In the genomic region with DNA sequence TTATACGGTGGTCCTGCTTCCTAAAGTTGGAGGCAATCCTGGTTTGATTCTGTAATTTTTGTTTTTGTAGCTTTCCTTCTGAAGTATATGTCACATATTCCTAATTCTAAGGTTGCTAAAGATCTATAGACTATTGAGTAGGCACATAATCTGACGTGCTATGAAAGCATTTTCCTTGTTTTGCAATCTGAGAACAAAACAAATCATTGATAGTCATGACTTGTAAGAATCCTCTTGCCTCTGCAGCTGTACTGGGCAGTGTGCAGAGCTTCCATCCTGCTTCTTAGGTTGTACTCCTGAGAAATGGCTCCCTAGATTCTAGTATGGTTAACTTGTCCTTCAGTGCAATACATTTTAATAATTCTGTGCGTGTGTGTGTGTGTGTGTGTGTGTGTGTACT, we compare ENCODE assay signal across 33 cellular contexts. TPM values are rescaled to one million over a fixed set of nuclear protein-coding genes. Genes with fewer than 3 reads are reported as not detected.
"Had no signal": no experiment of that assay in that cellular context is flagged by ENCODE, and none has a peak within 500 bp of the region (broad histone marks: within the 10 kb centered on the region; RNA-seq: fewer than 3 reads in every experiment).

No MANE protein-coding gene starts in this region.

- H3K27ac ChIP-seq: adrenal gland, ascending aorta, brain microvascular endothelial cell, epithelial cell of prostate, gastroesophageal sphincter, heart left ventricle, lower lobe of right lung, neural progenitor cell, stomach, testis, transverse colon, VCaP had no signal

- ATAC-seq: activated CD4-positive, CD25-positive, alpha-beta regulatory T cell treated with anti-CD3 and anti-CD28 coated beads, Interleukin-2, amount 50 U/mL, for 24 hours; gastroesophageal sphincter; heart left ventricle; left lobe of liver; lower lobe of right lung; natural killer cell; right cardiac atrium; stimulated activated naive B cell treated with anti-CD40 and anti-IgM and Interleukin-4, amounts not matched to agents 10 μg/mL and 1 μg/mL and 100 μg/mL, for 72 hours had no signal

- DNase-seq: activated CD4-positive, alpha-beta T cell treated with anti-CD3 and anti-CD28 coated beads for 48 hours; activated CD4-positive, alpha-beta T cell treated with anti-CD3 and anti-CD28 coated beads, Interleukin-2, amount 50 U/mL, for 48 hours; activated CD8-positive, alpha-beta memory T cell treated with anti-CD3 and anti-CD28 coated beads for 24 hours; activated effector memory CD4-positive, alpha-beta T cell treated with anti-CD3 and anti-CD28 coated beads, Interleukin-2, amount 50 U/mL, for 16 hours; activated naive CD4-positive, alpha-beta T cell treated with anti-CD3 and anti-CD28 coated beads for 36 hours; activated naive CD8-positive, alpha-beta T cell treated with anti-CD3 and anti-CD28 coated beads for 36 hours; activated T-cell treated with anti-CD3 and anti-CD28 coated beads, Interleukin-2, amount 50 U/mL, for 1 hour; adrenal gland; brain microvascular endothelial cell; effector CD4-positive, alpha-beta T cell; heart left ventricle; hypothalamus; immature natural killer cell; lower lobe of right lung; mesenchymal stem cell; natural killer cell; posterior cingulate gyrus; right cardiac atrium; stimulated activated CD4-positive, alpha-beta T cell treated with anti-CD3 and anti-CD28 coated beads, Interleukin-15, amount 100 ng/mL, for 24 hours; stimulated activated CD4-positive, alpha-beta T cell treated with anti-CD3 and anti-CD28 coated beads, Interleukin-2, amount 100 ng/mL, for 24 hours; stimulated activated naive B cell treated with anti-CD40 and anti-IgM and Interleukin-4, amounts not matched to agents 10 μg/mL and 1 μg/mL and 100 μg/mL, for 72 hours; stomach; SW 1271; T-helper 9 cell; testis; transverse colon had no signal

- H3K27me3 ChIP-seq: adrenal gland, ascending aorta, brain microvascular endothelial cell, gastroesophageal sphincter, heart left ventricle, neural progenitor cell, stomach, testis, transverse colon had no signal

RNA-seq across cellular contexts. Expression of gene SEMA6A, which starts 35.4 kb away (rescaled TPM):
- total RNA-seq: activated naive CD8-positive, alpha-beta T cell treated with anti-CD3 and anti-CD28 coated beads for 36 hours; natural killer cell had no signal
